Comparison of ENCODE assay signal across 4 cellular contexts in the genomic region with DNA sequence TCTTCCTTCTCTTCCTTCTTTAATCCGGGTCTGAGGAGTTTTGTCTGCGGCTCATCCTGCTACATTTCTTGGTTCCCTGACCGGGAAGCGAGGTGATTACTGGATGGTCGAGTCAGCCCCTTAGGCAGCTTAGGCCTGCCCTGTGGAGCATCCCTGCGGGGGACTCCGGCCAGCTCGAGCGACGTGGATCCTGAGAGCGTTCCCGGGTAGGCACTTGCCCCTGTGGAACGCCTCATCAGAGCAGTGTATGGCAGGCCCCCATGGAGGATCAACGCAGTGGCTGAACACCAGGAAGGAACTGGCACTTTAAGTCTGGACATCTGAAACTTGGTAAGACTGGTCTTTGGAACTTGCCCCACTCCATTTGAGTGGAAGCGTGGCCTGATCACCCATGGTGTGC. TPM values are rescaled to one million over a fixed set of nuclear protein-coding genes. Genes with fewer than 3 reads are reported as not detected.
"Had no signal": no experiment of that assay in that cellular context is flagged by ENCODE, and none has a peak within 500 bp of the region (broad histone marks: within the 10 kb centered on the region; RNA-seq: fewer than 3 reads in every experiment).

No MANE protein-coding gene starts in this region.

RNA-seq across cellular contexts. Expression of gene CST7, which starts 29.4 kb away (rescaled TPM):
- total RNA-seq: HT-29, NCI-H460, PC-9, SJCRH30 had no signal
